In the genomic region with DNA sequence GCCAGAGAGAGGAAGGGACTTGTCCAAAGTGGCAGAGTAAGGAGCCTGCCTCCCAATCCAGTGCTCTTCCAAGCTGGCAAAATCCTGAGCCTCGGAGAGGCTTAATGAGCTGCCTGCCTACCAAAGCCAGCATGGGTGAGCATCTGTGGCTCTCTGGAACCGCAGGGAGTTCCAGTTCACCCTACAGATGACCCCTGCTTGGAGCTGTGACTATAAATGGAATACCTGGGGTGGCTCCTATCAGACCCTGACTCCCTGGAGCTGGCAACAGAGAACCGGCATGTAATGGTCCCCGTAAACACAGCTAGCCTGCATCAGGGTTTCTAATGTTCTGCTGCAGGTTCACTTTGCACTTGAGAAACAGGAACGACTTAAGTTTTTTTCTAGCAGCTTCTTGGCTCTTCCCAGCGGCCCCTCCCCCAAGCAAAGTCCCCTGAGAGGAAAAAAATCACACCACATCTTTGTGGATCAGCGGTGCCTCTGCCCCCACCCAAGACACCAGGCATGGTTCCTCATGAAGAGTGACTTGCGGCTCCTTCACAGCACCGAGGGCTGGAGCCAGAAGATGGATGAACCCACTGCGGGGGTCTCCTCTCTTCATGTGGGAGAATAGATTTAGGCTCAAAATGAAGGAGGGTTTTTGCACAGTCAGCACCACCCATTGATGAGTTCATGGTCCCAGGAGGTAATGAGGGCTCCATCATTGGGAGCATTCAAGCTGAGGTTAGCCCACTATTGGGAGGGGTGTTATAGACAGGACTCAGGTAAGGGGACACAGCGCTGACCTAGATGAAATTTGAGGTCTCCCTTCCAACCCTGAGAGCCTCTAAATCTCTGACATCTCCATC, we compare ENCODE assay signal across 1 cellular context.
TF ChIP-seq lines count a peak whose summit lies in the region.

No MANE protein-coding gene starts in this region.

TF ChIP-seq in K562, 482 proteins besides CTCF, POLR2A, EP300 and RAD21 (continued from another document):
- TF ChIP-seq MAFF (IDR thresholded peaks at IDR 0.05; ENCODE audit: low read length) (peak; percentile 43), RNF2 (IDR thresholded peaks at IDR 0.05) (no peak)
TF ChIP-seq in K562: peak in this region for 4.
